In the genomic region with DNA sequence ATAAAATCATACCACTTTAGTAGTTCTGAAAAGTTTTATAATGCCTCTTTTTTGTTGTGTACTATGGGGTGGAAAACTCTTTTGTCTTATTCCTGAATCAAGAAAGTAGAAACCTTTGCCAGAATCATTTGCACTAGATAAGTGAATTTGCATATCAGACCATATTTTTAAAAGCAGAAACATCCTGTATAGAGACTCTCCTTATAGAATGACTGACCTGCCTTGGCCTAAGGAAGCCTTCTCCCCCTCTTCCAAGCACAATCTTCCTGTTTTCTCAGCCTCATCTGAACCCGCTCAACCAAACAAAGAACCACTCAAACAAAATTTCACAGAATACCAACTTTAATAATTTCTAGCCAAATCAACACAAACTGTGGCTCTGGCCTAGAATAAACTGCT, we compare ENCODE assay signal across 12 cellular contexts.
DNase-seq lines count a peak whose midpoint lies in the region; ATAC-seq and TF ChIP-seq lines count a peak whose summit lies in the region.
"Had no signal": no experiment of that assay in that cellular context is flagged by ENCODE, and none has a peak within 500 bp of the region (broad histone marks: within the 10 kb centered on the region; RNA-seq: fewer than 3 reads in every experiment).

No MANE protein-coding gene starts in this region.

- ATAC-seq in CD4-positive, CD25-positive, alpha-beta regulatory T cell (ENCODE audit: low read depth in 2 of 2), result no peak
- ATAC-seq in memory B cell (ENCODE audit: low read depth) (peak; percentile 63), foreskin keratinocyte (no peak)

- CTCF ChIA-PET in HEK293T (lab: Yijun Ruan, JAX), result no interaction called here

- peaks cover 32 to 59% (median 39%) of the 10 kb centered on the region in 4 donors for H3K4me1 Mint-ChIP-seq in CD4-positive, CD25-positive, alpha-beta regulatory T cell
- H3K4me1 Mint-ChIP-seq in IgD-negative memory B cell (peaks cover 38 to 56% (median 48%) of the 10 kb centered on the region in 3 donors), memory B cell (peaks cover 45% of the 10 kb centered on the region)
- peaks cover 47% of the 10 kb centered on the region for H3K4me1 Mint-ChIP-seq in activated T-helper 2 cell treated with anti-CD3 and anti-CD28 coated beads, Interferon-gamma antibody, Interleukin-2, Interleukin-4, amounts not matched to agents 10 μg/mL and 5 μg/mL and 100 μg/mL, durations not matched to agents 14 hours and 24 hours and 36 hours (ENCODE audit: low read depth)

- peak overlapping the region; percentile 9 for H3K4me3 ChIP-seq in CD4-positive, CD25-positive, alpha-beta regulatory T cell (ENCODE audit: low read depth, low read length)
- no peak overlapping the region for H3K4me3 ChIP-seq in MG63

- no peaks in the 10 kb centered on the region for H3K9me3 Mint-ChIP-seq in CD4-positive, CD25-positive, alpha-beta regulatory T cell
- H3K9me3 Mint-ChIP-seq in IgD-negative memory B cell (no peaks in the 10 kb centered on the region), memory B cell (no peaks in the 10 kb centered on the region)
- H3K9me3 Mint-ChIP-seq in activated T-helper 2 cell treated with anti-CD3 and anti-CD28 coated beads, Interferon-gamma antibody, Interleukin-2, Interleukin-4, amounts not matched to agents 10 μg/mL and 5 μg/mL and 100 μg/mL, durations not matched to agents 14 hours and 24 hours and 36 hours, result no peaks in the 10 kb centered on the region

- H3K27me3 ChIP-seq in CD4-positive, CD25-positive, alpha-beta regulatory T cell (ENCODE audit: control insufficient read depth, insufficient read depth, low read length), result no peaks in the 10 kb centered on the region
- no peaks in the 10 kb centered on the region for H3K27me3 ChIP-seq in foreskin keratinocyte
- no peaks in the 10 kb centered on the region for H3K27me3 ChIP-seq in MG63

- POLR2A ChIA-PET in HEK293T (lab: Yijun Ruan, JAX), result no interaction called here

- H3K9me3 ChIP-seq in CD4-positive, CD25-positive, alpha-beta regulatory T cell (ENCODE audit: control insufficient read depth in 2 of 2, low read length in 2 of 2), result no peaks in the 10 kb centered on the region
- no peaks in the 10 kb centered on the region for H3K9me3 ChIP-seq in MG63

- H3K4me1 ChIP-seq in CD4-positive, CD25-positive, alpha-beta regulatory T cell (ENCODE audit: control insufficient read depth, insufficient read depth, low read length, poor library complexity, severe bottlenecking), result peaks cover 10% of the 10 kb centered on the region
- peaks cover 14% of the 10 kb centered on the region for H3K4me1 ChIP-seq in foreskin keratinocyte

- H3K36me3 ChIP-seq in CD4-positive, CD25-positive, alpha-beta regulatory T cell (ENCODE audit: control insufficient read depth, insufficient read depth, low read length), result peaks cover 2% of the 10 kb centered on the region
- H3K36me3 ChIP-seq in MG63, result no peaks in the 10 kb centered on the region

- intact Hi-C loops in activated T-helper 2 cell treated with anti-CD3 and anti-CD28 coated beads, Interferon-gamma antibody, Interleukin-2, Interleukin-4, amounts not matched to agents 10 μg/mL and 5 μg/mL and 100 μg/mL, durations not matched to agents 14 hours and 24 hours and 36 hours (cut with micrococcal nuclease), result no loop called here

- no peak overlapping the region for H3K27ac ChIP-seq in CD4-positive, CD25-positive, alpha-beta regulatory T cell (ENCODE audit: insufficient read depth, low read length, poor library complexity, severe bottlenecking)
- no peak overlapping the region for H3K27ac ChIP-seq in foreskin keratinocyte

- peak overlapping the region; percentile 5 to 74 (median 70) for H3K27ac Mint-ChIP-seq in CD4-positive, CD25-positive, alpha-beta regulatory T cell
- H3K27ac Mint-ChIP-seq in IgD-negative memory B cell, result peak overlapping the region; percentile 1 to 13 (median 8)
- peak overlapping the region; percentile 16 for H3K27ac Mint-ChIP-seq in activated T-helper 2 cell treated with anti-CD3 and anti-CD28 coated beads, Interferon-gamma antibody, Interleukin-2, Interleukin-4, amounts not matched to agents 10 μg/mL and 5 μg/mL and 100 μg/mL, durations not matched to agents 14 hours and 24 hours and 36 hours
- H3K27ac Mint-ChIP-seq in memory B cell, result peak overlapping the region; percentile 76

- TF ChIP-seq CTCF in foreskin keratinocyte (conservative IDR thresholded peaks at IDR 0.05), result no peak

- no peak for DNase-seq in CD4-positive, CD25-positive, alpha-beta regulatory T cell
- DNase-seq in activated T-helper 2 cell treated with anti-CD3 and anti-CD28 coated beads, Interferon-gamma antibody, Interleukin-2, Interleukin-4, amounts not matched to agents 10 μg/mL and 5 μg/mL and 100 μg/mL, durations not matched to agents 14 hours and 24 hours and 36 hours (ENCODE audit: low spot score), result no peak
- DNase-seq in memory B cell (ENCODE audit: low spot score in 2 of 2) (no peak), HEK293T (ENCODE audit: extremely low spot score) (no peak), 8988T (no peak), foreskin keratinocyte (no peak), MG63 (no peak)
- DNase-seq: NCI-H226; stimulated activated CD4-positive, alpha-beta T cell treated with anti-CD3 and anti-CD28 coated beads, Interleukin-2, amount 100 ng/mL, for 48 hours; stimulated activated naive CD4-positive, alpha-beta T cell treated with Interleukin-2 at 50 U/mL for 16 hours; SW 1271 had no signal

- no peaks in the 10 kb centered on the region for H3K36me3 Mint-ChIP-seq in CD4-positive, CD25-positive, alpha-beta regulatory T cell
- H3K36me3 Mint-ChIP-seq in IgD-negative memory B cell (peaks cover 7% of the 10 kb centered on the region), memory B cell (peaks cover 5% of the 10 kb centered on the region)
- peaks cover 4% of the 10 kb centered on the region for H3K36me3 Mint-ChIP-seq in activated T-helper 2 cell treated with anti-CD3 and anti-CD28 coated beads, Interferon-gamma antibody, Interleukin-2, Interleukin-4, amounts not matched to agents 10 μg/mL and 5 μg/mL and 100 μg/mL, durations not matched to agents 14 hours and 24 hours and 36 hours (ENCODE audit: low read depth)

- H3K27me3 Mint-ChIP-seq in CD4-positive, CD25-positive, alpha-beta regulatory T cell, result no peaks in the 10 kb centered on the region
- no peaks in the 10 kb centered on the region for H3K27me3 Mint-ChIP-seq in IgD-negative memory B cell
- H3K27me3 Mint-ChIP-seq in activated T-helper 2 cell treated with anti-CD3 and anti-CD28 coated beads, Interferon-gamma antibody, Interleukin-2, Interleukin-4, amounts not matched to agents 10 μg/mL and 5 μg/mL and 100 μg/mL, durations not matched to agents 14 hours and 24 hours and 36 hours (ENCODE audit: low read depth), result no peaks in the 10 kb centered on the region
- no peaks in the 10 kb centered on the region for H3K27me3 Mint-ChIP-seq in memory B cell

- H3K4me3 Mint-ChIP-seq in CD4-positive, CD25-positive, alpha-beta regulatory T cell, result peak overlapping the region in 1 of 4 donors; percentile 29
- peak overlapping the region in 3 of 4 donors; percentile 1 to 86 (median 56) for H3K4me3 Mint-ChIP-seq in IgD-negative memory B cell
- H3K4me3 Mint-ChIP-seq in activated T-helper 2 cell treated with anti-CD3 and anti-CD28 coated beads, Interferon-gamma antibody, Interleukin-2, Interleukin-4, amounts not matched to agents 10 μg/mL and 5 μg/mL and 100 μg/mL, durations not matched to agents 14 hours and 24 hours and 36 hours (ENCODE audit: low read depth), result no peak overlapping the region
- H3K4me3 Mint-ChIP-seq in memory B cell, result peak overlapping the region; percentile 74

TF ChIP-seq in HEK293T, 16 proteins besides CTCF, POLR2A, EP300 and RAD21:
- TF ChIP-seq BHLHE40 (IDR thresholded peaks at IDR 0.05; ENCODE audit: borderline replicate concordance) (no peak), ARNT (IDR thresholded peaks at IDR 0.05) (no peak), CTBP1 (IDR thresholded peaks at IDR 0.05; ENCODE audit: borderline replicate concordance) (no peak), ELF4 (IDR thresholded peaks at IDR 0.05) (no peak), FOXA1 (IDR thresholded peaks at IDR 0.05) (no peak), FOXK2 (IDR thresholded peaks at IDR 0.05) (no peak)
TF ChIP-seq in HEK293T: peak in this region for 0.

Comparison
In these comparisons a context has a peak if more than half of its experiments do, and no peak if none do; other contexts are left out.
1. H3K27ac Mint-ChIP-seq: peak in every context shown above with its lines; median percentile 76 in memory B cell; 70 in CD4-positive, CD25-positive, alpha-beta regulatory T cell; 16 in activated T-helper 2 cell treated with anti-CD3 and anti-CD28 coated beads, Interferon-gamma antibody, Interleukin-2, Interleukin-4, amounts not matched to agents 10 μg/mL and 5 μg/mL and 100 μg/mL, durations not matched to agents 14 hours and 24 hours and 36 hours; 8 in IgD-negative memory B cell.